10 cellular contexts compared by ENCODE assay signal in the genomic region with DNA sequence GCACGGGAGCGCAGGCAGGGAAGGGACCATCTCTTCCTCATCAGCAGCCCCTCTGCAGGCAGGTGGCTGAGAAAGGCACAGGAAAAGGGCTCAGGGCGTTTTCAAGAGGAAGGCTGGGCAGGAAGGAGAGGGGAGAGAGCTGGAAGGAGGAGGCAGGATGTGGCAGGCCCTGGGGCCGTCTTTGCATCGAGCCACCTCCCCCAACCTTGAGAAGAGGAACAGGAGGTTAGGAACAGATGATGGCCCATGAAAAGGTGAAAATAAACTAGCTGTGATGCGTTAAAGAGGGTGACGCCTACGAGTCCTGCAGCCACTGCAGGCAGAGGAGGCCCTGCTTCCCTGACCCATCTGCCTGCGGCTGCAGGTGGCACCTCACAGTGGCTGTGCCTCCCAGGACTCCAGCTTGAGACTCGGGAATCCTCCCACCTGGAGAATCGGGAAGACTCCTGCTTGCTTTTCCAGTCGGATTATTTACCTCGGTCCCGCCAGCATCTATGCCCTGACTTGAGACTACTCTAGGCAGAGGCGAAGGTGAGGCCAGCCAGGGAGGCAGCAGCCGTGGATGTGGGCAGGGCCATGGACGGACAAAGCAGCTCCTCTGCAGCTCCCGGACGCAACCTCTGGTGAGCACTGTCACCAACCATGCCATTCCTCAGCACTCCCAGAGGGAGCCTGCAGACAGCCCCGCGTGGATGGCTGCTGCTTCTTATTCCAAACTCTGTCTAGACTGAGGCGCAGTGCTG. TPM values are rescaled to one million over a fixed set of nuclear protein-coding genes. Genes with fewer than 3 reads are reported as not detected.
A peak's percentile ranks its signal among the peaks of the same experiment; 100 is the strongest.
DNase-seq lines count a peak whose midpoint lies in the region; ATAC-seq and TF ChIP-seq lines count a peak whose summit lies in the region.
"Had no signal": no experiment of that assay in that cellular context is flagged by ENCODE, and none has a peak within 500 bp of the region (broad histone marks: within the 10 kb centered on the region; RNA-seq: fewer than 3 reads in every experiment).

No MANE protein-coding gene starts in this region.

- no peak for TF ChIP-seq EP300 in stomach (IDR thresholded peaks at IDR 0.05)

- H3K9me3 Mint-ChIP-seq in T-helper 2 cell treated with Interferon-gamma antibody and Interleukin-4, amounts not matched to agents 5 μg/mL and 100 μg/mL, for 36 hours, result no peaks in the 10 kb centered on the region
- H3K9me3 Mint-ChIP-seq in natural killer cell, result no peaks in the 10 kb centered on the region

- TF ChIP-seq CTCF in natural killer cell (IDR thresholded peaks at IDR 0.05) (no peak), stomach (IDR thresholded peaks at IDR 0.05) (no peak)

- no peak overlapping the region for H3K27ac ChIP-seq in stomach

- H3K4me3 ChIP-seq in stomach, result no peak overlapping the region

- H3K4me3 Mint-ChIP-seq in T-helper 2 cell treated with Interferon-gamma antibody and Interleukin-4, amounts not matched to agents 5 μg/mL and 100 μg/mL, for 36 hours, result peak overlapping the region; percentile 78
- H3K4me3 Mint-ChIP-seq in natural killer cell, result peak overlapping the region; percentile 66

- 69 to 75% (median 70%) methylated on average over 20 to 22 of the region's 22 CpGs for WGBS in stomach, 5 donors

- no peak for TF ChIP-seq POLR2A in stomach (IDR thresholded peaks at IDR 0.05)

- peaks cover 15% of the 10 kb centered on the region for H3K36me3 Mint-ChIP-seq in T-helper 2 cell treated with Interferon-gamma antibody and Interleukin-4, amounts not matched to agents 5 μg/mL and 100 μg/mL, for 36 hours (ENCODE audit: low read depth)
- no peaks in the 10 kb centered on the region for H3K36me3 Mint-ChIP-seq in natural killer cell

- DNase-seq in NCI-H2227 (lab: John Stamatoyannopoulos, UW; ENCODE audit: unreplicated experiment) (peak; percentile 44), NCI-H2227 treated with DMSO at 0.1 percent for 48 hours (lab: John Stamatoyannopoulos, UW) (no peak), natural killer cell (no peak), NCI-H1092 treated with DMSO at 0.1 percent for 48 hours (lab: John Stamatoyannopoulos, UW) (no peak), stomach (no peak)
- no peak for DNase-seq in T-helper 2 cell treated with Interferon-gamma antibody and Interleukin-4, amounts not matched to agents 5 μg/mL and 100 μg/mL, for 36 hours (ENCODE audit: low spot score)
- DNase-seq: HCEC 1CT had no signal

- H3K9me3 ChIP-seq in stomach, result no peaks in the 10 kb centered on the region

- H3K4me1 Mint-ChIP-seq in T-helper 2 cell treated with Interferon-gamma antibody and Interleukin-4, amounts not matched to agents 5 μg/mL and 100 μg/mL, for 36 hours (ENCODE audit: low read depth), result peaks cover 17% of the 10 kb centered on the region
- H3K4me1 Mint-ChIP-seq in natural killer cell, result peaks cover 6 to 10% of the 10 kb centered on the region in 2 donors

- intact Hi-C loops in natural killer cell (cut with micrococcal nuclease) (no loop called here), stomach (cut with DNase I; ENCODE audit: low total_unique reads) (no loop called here)

- H3K4me1 ChIP-seq in stomach, result no peaks in the 10 kb centered on the region

- peak overlapping the region; percentile 93 for H3K27ac Mint-ChIP-seq in T-helper 2 cell treated with Interferon-gamma antibody and Interleukin-4, amounts not matched to agents 5 μg/mL and 100 μg/mL, for 36 hours
- H3K27ac Mint-ChIP-seq in natural killer cell, result peak overlapping the region; percentile 77 to 82

- no peaks in the 10 kb centered on the region for H3K27me3 ChIP-seq in stomach

- no peaks in the 10 kb centered on the region for H3K27me3 Mint-ChIP-seq in T-helper 2 cell treated with Interferon-gamma antibody and Interleukin-4, amounts not matched to agents 5 μg/mL and 100 μg/mL, for 36 hours (ENCODE audit: low read depth)
- no peaks in the 10 kb centered on the region for H3K27me3 Mint-ChIP-seq in natural killer cell (ENCODE audit: low read depth in 2 of 2)

- ATAC-seq in HG02884 (IDR thresholded peaks at IDR 0.05; ENCODE audit: unreplicated experiment), result peak; percentile 74
- peak in 2 of 3 donors; percentile 28 to 43 for ATAC-seq in natural killer cell
- ATAC-seq in GM21717 (IDR thresholded peaks at IDR 0.05; ENCODE audit: unreplicated experiment), result no peak
- ATAC-seq: Right ventricle myocardium inferior had no signal

- peaks cover 0 to 64% (median 30%) of the 10 kb centered on the region in 4 donors for H3K36me3 ChIP-seq in stomach

RNA-seq across cellular contexts. Expression of a gene that starts 18.2 kb away (rescaled TPM):
- 10 to 100 TPM; 64.4 to 68.5 (median 64.5) TPM for total RNA-seq in natural killer cell
- total RNA-seq in stomach, result 100 to 1,000 TPM in 1 of 5 donors, 10 to 100 TPM in 4; 17.5 to 104 (median 25.2) TPM
- 10 to 100 TPM; 34.2 to 49.5 (median 34.4) TPM for polyA plus RNA-seq in stomach
